20 cellular contexts compared by ENCODE assay signal in genomic region chrX:44308869-44309268, GRCh38. TPM values are rescaled to one million over a fixed set of nuclear protein-coding genes. Genes with fewer than 3 reads are reported as not detected.
DNase-seq lines count a peak whose midpoint lies in the region; ATAC-seq, FAIRE-seq and TF ChIP-seq lines count a peak whose summit lies in the region.
"Had no signal": no experiment of that assay in that cellular context is flagged by ENCODE, and none has a peak within 500 bp of the region (broad histone marks: within the 10 kb centered on the region; RNA-seq: fewer than 3 reads in every experiment).

No MANE protein-coding gene starts in this region.

- no peaks in the 10 kb centered on the region for H4K20me1 ChIP-seq in astrocyte (ENCODE audit: insufficient read depth, low read length)

- H3K4me2 ChIP-seq in astrocyte (ENCODE audit: low read length) = no peak overlapping the region

- H3K36me3 ChIP-seq in heart left ventricle (no peaks in the 10 kb centered on the region), astrocyte (ENCODE audit: insufficient read depth, low read length) (no peaks in the 10 kb centered on the region)

- H3K4me1 ChIP-seq in heart left ventricle (peaks cover 0 to 11% (median 0%) of the 10 kb centered on the region in 12 donors), astrocyte (ENCODE audit: insufficient read depth, low read length) (no peaks in the 10 kb centered on the region)

- no peaks in the 10 kb centered on the region for H3K4me1 Mint-ChIP-seq in astrocyte (ENCODE audit: low read depth, unreplicated experiment)
- H3K4me1 Mint-ChIP-seq in activated naive CD8-positive, alpha-beta T cell treated with anti-CD3 and anti-CD28 coated beads for 36 hours = peaks cover 3% of the 10 kb centered on the region

- H3K36me3 Mint-ChIP-seq in astrocyte (ENCODE audit: low read depth, unreplicated experiment) = peaks cover 1% of the 10 kb centered on the region
- H3K36me3 Mint-ChIP-seq in activated naive CD8-positive, alpha-beta T cell treated with anti-CD3 and anti-CD28 coated beads for 36 hours = no peaks in the 10 kb centered on the region

- ATAC-seq in heart left ventricle (peak in 3 of 4 donors; percentile 49 to 62 (median 58)), left cardiac atrium (no peak), HG03342 (IDR thresholded peaks at IDR 0.05; ENCODE audit: unreplicated experiment) (no peak)
- ATAC-seq: HepG2, K562, T-cell had no signal

- peak; percentile 96 for FAIRE-seq in astrocyte (lab: Jason Lieb, UNC)
- FAIRE-seq: K562 had no signal

- DNase-seq in heart left ventricle (peak in 1 of 5 donors; percentile 29), left cardiac atrium (no peak), HT-29 (ENCODE audit: low spot score) (peak; percentile 4), NCI-H69 (lab: John Stamatoyannopoulos, UW) (peak; percentile 91), astrocyte (ENCODE audit: low read depth) (no peak)
- no peak for DNase-seq in activated naive CD8-positive, alpha-beta T cell treated with anti-CD3 and anti-CD28 coated beads for 36 hours
- DNase-seq: CD4-positive, CD25-positive, alpha-beta regulatory T cell; MM.1S; NCI-H1048; NCI-H1417 treated with DMSO at 0.1 percent for 48 hours; NCI-H187; NCI-H510A; RPMI8226; SIG-M5; T-cell had no signal

- H2AFZ ChIP-seq in astrocyte (ENCODE audit: low read depth, low read length) = no peak overlapping the region

- no peak for TF ChIP-seq POLR2A in heart left ventricle (IDR thresholded peaks at IDR 0.05)

- H3K79me2 ChIP-seq in astrocyte (ENCODE audit: insufficient read depth, low read length) = no peaks in the 10 kb centered on the region

- no peak overlapping the region for H3K4me3 Mint-ChIP-seq in astrocyte (ENCODE audit: unreplicated experiment)
- H3K4me3 Mint-ChIP-seq in activated naive CD8-positive, alpha-beta T cell treated with anti-CD3 and anti-CD28 coated beads for 36 hours = no peak overlapping the region
- H3K4me3 Mint-ChIP-seq: CD4-positive, CD25-positive, alpha-beta regulatory T cell; T-cell; T-helper 2 cell treated with Interferon-gamma antibody and Interleukin-4, amounts not matched to agents 5 μg/mL and 100 μg/mL, for 36 hours had no signal

- H3K27ac ChIP-seq in heart left ventricle (peak overlapping the region in 1 of 12 donors; percentile 14), astrocyte (ENCODE audit: low read depth, low read length) (no peak overlapping the region)

- H3K9ac ChIP-seq in astrocyte (ENCODE audit: low read length) = no peak overlapping the region

- TF ChIP-seq CTCF in heart left ventricle (IDR thresholded peaks at IDR 0.05) (no peak), astrocyte (IDR thresholded peaks at IDR 0.05; ENCODE audit: insufficient read depth, low read depth, low read length) (no peak)

- intact Hi-C loops in heart left ventricle (cut with DNase I) (no loop called here), left cardiac atrium (cut with DNase I) (no loop called here)

- 66 to 92% (median 73%) methylated on average over 2 of the region's 2 CpGs for WGBS in heart left ventricle, 4 donors

- H3K4me3 ChIP-seq in heart left ventricle (no peak overlapping the region), astrocyte (ENCODE audit: insufficient read depth, low read depth, low read length) (no peak overlapping the region)
- H3K4me3 ChIP-seq: K562 had no signal

- H3K9me3 Mint-ChIP-seq in astrocyte (ENCODE audit: unreplicated experiment) = no peaks in the 10 kb centered on the region
- no peaks in the 10 kb centered on the region for H3K9me3 Mint-ChIP-seq in activated naive CD8-positive, alpha-beta T cell treated with anti-CD3 and anti-CD28 coated beads for 36 hours
- H3K9me3 Mint-ChIP-seq: CD4-positive, CD25-positive, alpha-beta regulatory T cell; T-cell; T-helper 2 cell treated with Interferon-gamma antibody and Interleukin-4, amounts not matched to agents 5 μg/mL and 100 μg/mL, for 36 hours had no signal

- H3K27me3 ChIP-seq in heart left ventricle (peaks cover 0 to 34% (median 0%) of the 10 kb centered on the region in 9 donors), astrocyte (ENCODE audit: insufficient read depth, low read length) (no peaks in the 10 kb centered on the region)

- H3K9me3 ChIP-seq in heart left ventricle (no peaks in the 10 kb centered on the region), astrocyte (ENCODE audit: insufficient read depth, low read depth, low read length) (no peaks in the 10 kb centered on the region)

- no peak overlapping the region for H3K27ac Mint-ChIP-seq in astrocyte (ENCODE audit: unreplicated experiment)
- H3K27ac Mint-ChIP-seq in activated naive CD8-positive, alpha-beta T cell treated with anti-CD3 and anti-CD28 coated beads for 36 hours = no peak overlapping the region
- H3K27ac Mint-ChIP-seq: CD4-positive, CD25-positive, alpha-beta regulatory T cell; T-cell; T-helper 2 cell treated with Interferon-gamma antibody and Interleukin-4, amounts not matched to agents 5 μg/mL and 100 μg/mL, for 36 hours had no signal

- no peaks in the 10 kb centered on the region for H3K27me3 Mint-ChIP-seq in astrocyte (ENCODE audit: low read depth, unreplicated experiment)
- H3K27me3 Mint-ChIP-seq in activated naive CD8-positive, alpha-beta T cell treated with anti-CD3 and anti-CD28 coated beads for 36 hours = no peaks in the 10 kb centered on the region
- H3K27me3 Mint-ChIP-seq: CD4-positive, CD25-positive, alpha-beta regulatory T cell had no signal

RNA-seq across cellular contexts. Expression of gene EFHC2, which starts 34.6 kb away (rescaled TPM):
- total RNA-seq in heart left ventricle (10 to 100 TPM in 2 of 9 donors, 1 to 10 TPM in 7; 5.7 to 15.6 (median 7.5) TPM), left cardiac atrium (1 to 10 TPM; 5.1 to 6.4 TPM), astrocyte (0.26 TPM in 1 of 2 replicates, not detected in the other)
- polyA plus RNA-seq in heart left ventricle = 1 to 10 TPM; 1.8 to 7.5 TPM
- 0.21 TPM in 1 of 2 replicates, not detected in the other for total RNA-seq in HT-29 (2014; rRNA removed; shearing (Covaris generic))
- under 1 TPM; 0.25 to 0.34 TPM for total RNA-seq in activated naive CD8-positive, alpha-beta T cell treated with anti-CD3 and anti-CD28 coated beads for 36 hours
- total RNA-seq: HepG2 had no signal
- polyA plus RNA-seq: BJ, HepG2 had no signal

Comparison
In these comparisons a context has a peak if more than half of its experiments do, and no peak if none do; other contexts are left out.
1. ATAC-seq: peak in heart left ventricle (3 of 4); none in left cardiac atrium (0 of 2) and HG03342 (single experiment).
2. DNase-seq: peak in HT-29 (single experiment) and NCI-H69 (single experiment); none in left cardiac atrium (single experiment), astrocyte (single experiment) and activated naive CD8-positive, alpha-beta T cell treated with anti-CD3 and anti-CD28 coated beads for 36 hours (single experiment).